Comparison of ENCODE assay signal across 8 cellular contexts in genomic region chr16:90046971-90047713, GRCh38. TPM values are rescaled to one million over a fixed set of nuclear protein-coding genes. Genes with fewer than 3 reads are reported as not detected.
DNase-seq lines count a peak whose midpoint lies in the region; ATAC-seq and TF ChIP-seq lines count a peak whose summit lies in the region.

No MANE protein-coding gene starts in this region.

- H3K27ac Mint-ChIP-seq in T-cell = no peak overlapping the region

- no peak for TF ChIP-seq POLR2A in heart left ventricle (IDR thresholded peaks at IDR 0.05)

- peak overlapping the region in 1 of 3 donors; percentile 68 for H3K4me3 Mint-ChIP-seq in T-cell

- peak overlapping the region; percentile 87 for H3K9ac ChIP-seq in ES-I3 (ENCODE audit: low read depth, low read length)
- no peak overlapping the region for H3K9ac ChIP-seq in parathyroid adenoma

- H2AFZ ChIP-seq in parathyroid adenoma = peak overlapping the region; percentile 83

- H3K4me2 ChIP-seq in parathyroid adenoma (ENCODE audit: low read length) = peak overlapping the region; percentile 62

- H3K4me1 ChIP-seq in ES-I3 (ENCODE audit: insufficient read depth, low read length) (peaks cover 6% of the 10 kb centered on the region; the same call in 1 of the 2 replicates), heart left ventricle (peaks cover 0 to 15% (median 11%) of the 10 kb centered on the region in 12 donors), parathyroid adenoma (peaks cover 10% of the 10 kb centered on the region)

- H3K9me3 ChIP-seq in ES-I3 (ENCODE audit: control insufficient read depth, insufficient read depth, low read length) (no peaks in the 10 kb centered on the region), heart left ventricle (no peaks in the 10 kb centered on the region), parathyroid adenoma (ENCODE audit: control insufficient read depth, low read length) (no peaks in the 10 kb centered on the region)

- peak in 3 of 4 experiments; percentile 10 to 39 (median 31) for ATAC-seq in T-cell (replicated peaks in 1 of 4)
- ATAC-seq in heart left ventricle = peak; percentile 8 to 68 (median 64)
- ATAC-seq in GM21529 (IDR thresholded peaks at IDR 0.05; ENCODE audit: unreplicated experiment) = no peak
- no peak for ATAC-seq in GM18498 (IDR thresholded peaks at IDR 0.05; ENCODE audit: unreplicated experiment)

- CTCF ChIA-PET in T-cell (lab: Charles Lee) = no interaction called here

- H3K4me3 ChIP-seq in heart left ventricle (peak overlapping the region; percentile 17 to 52 (median 44)), parathyroid adenoma (ENCODE audit: low read depth, low read length) (peak overlapping the region; percentile 43)

- peaks cover 0 to 14% (median 6%) of the 10 kb centered on the region in 9 donors for H3K27me3 ChIP-seq in heart left ventricle
- H3K27me3 ChIP-seq in parathyroid adenoma (ENCODE audit: control insufficient read depth, insufficient read depth, low read length) = no peaks in the 10 kb centered on the region

- H3K27ac ChIP-seq in heart left ventricle (peak overlapping the region in 2 of 12 donors; percentile 5 to 31), parathyroid adenoma (no peak overlapping the region)

- intact Hi-C loops in heart left ventricle (cut with DNase I) = no loop called here

- no peaks in the 10 kb centered on the region for H3K79me2 ChIP-seq in parathyroid adenoma

- 1 to 4% (median 2%) methylated on average over 16 to 40 of the region's 40 CpGs for WGBS in heart left ventricle, 4 donors

- H3K36me3 ChIP-seq in ES-I3 (ENCODE audit: insufficient read depth, low read length) = no peaks in the 10 kb centered on the region
- peaks cover 0 to 21% (median 17%) of the 10 kb centered on the region in 9 donors for H3K36me3 ChIP-seq in heart left ventricle
- no peaks in the 10 kb centered on the region for H3K36me3 ChIP-seq in parathyroid adenoma (ENCODE audit: control insufficient read depth, insufficient read depth, low read length)

- peaks cover 6 to 14% (median 9%) of the 10 kb centered on the region in 3 donors for H3K4me1 Mint-ChIP-seq in T-cell

- DNase-seq in T-cell (peak in 1 of 34 experiments; percentile 11), heart left ventricle (peak in 4 of 5 donors; percentile 45 to 74 (median 60)), GOT3 (lab: John Stamatoyannopoulos, UW) (no peak), T1000 (lab: John Stamatoyannopoulos, UW) (no peak)

- H3K27me3 Mint-ChIP-seq in T-cell = peaks cover 9 to 11% of the 10 kb centered on the region in 2 donors

- TF ChIP-seq CTCF in heart left ventricle (IDR thresholded peaks at IDR 0.05) = no peak
- TF ChIP-seq CTCF in parathyroid adenoma (IDR thresholded peaks at IDR 0.05) = no peak

- POLR2A ChIA-PET in T-cell (lab: Charles Lee) = interaction anchor here in 1 of 2 donors (0.6 kb wide), 1 partner anchor 37 kb away, joined by 3 read pairs; no protein-coding TSS in a partner anchor

- H3K36me3 Mint-ChIP-seq in T-cell = peaks cover 16% of the 10 kb centered on the region

- H3K9me3 Mint-ChIP-seq in T-cell = no peaks in the 10 kb centered on the region

RNA-seq across cellular contexts. Expression of gene DBNDD1, which starts 27.9 kb away (rescaled TPM):
- total RNA-seq in T-cell (1 to 10 TPM in 2 of 5 donors, under 1 TPM in 3; 0.70 to 3.6 (median 0.88) TPM), heart left ventricle (10 to 100 TPM in 1 of 9 donors, 1 to 10 TPM in 8; 2.3 to 16.0 (median 5.5) TPM)
- polyA plus RNA-seq in heart left ventricle = 1 to 10 TPM; 1.4 to 3.8 TPM

RNA-seq across cellular contexts. Expression of gene PRDM7, which starts 30.0 kb away (rescaled TPM):
- total RNA-seq in T-cell = not detected
- not detected for total RNA-seq in heart left ventricle
- not detected for polyA plus RNA-seq in heart left ventricle

Comparison
In these comparisons a context has a peak if more than half of its experiments do, and no peak if none do; other contexts are left out.
1. ATAC-seq: peak in T-cell (3 of 4) and heart left ventricle (4 of 4); none in GM21529 (single experiment) and GM18498 (single experiment).
2. DNase-seq: peak in heart left ventricle (4 of 5); none in GOT3 (single experiment) and T1000 (single experiment).